8 cellular contexts compared by ENCODE assay signal in genomic region chr2:131154071-131154531, GRCh38. TPM values are rescaled to one million over a fixed set of nuclear protein-coding genes. Genes with fewer than 3 reads are reported as not detected.
DNase-seq lines count a peak whose midpoint lies in the region; ATAC-seq and TF ChIP-seq lines count a peak whose summit lies in the region.

No MANE protein-coding gene starts in this region.

- no peak overlapping the region for H3K4me2 ChIP-seq in hepatocyte

- H3K27ac Mint-ChIP-seq in T-helper 17 cell: no peak overlapping the region

- TF ChIP-seq CTCF in hepatocyte (IDR thresholded peaks at IDR 0.05; ENCODE audit: poor library complexity): peak; percentile 96

- H3K27me3 Mint-ChIP-seq in T-helper 17 cell: no peaks in the 10 kb centered on the region

- no peak overlapping the region for H2AFZ ChIP-seq in hepatocyte

- 41% methylated on average over 10 of the region's 10 CpGs for WGBS in hepatocyte (ENCODE audit: low lambda C conversion rate, missing lambda C conversion rate)

- no peaks in the 10 kb centered on the region for H3K9me2 ChIP-seq in hepatocyte (replicated peaks; ENCODE audit: insufficient read depth)

- intact Hi-C loops in Right ventricle myocardium inferior (cut with DNase I): loop anchor here (5.0 to 10.0 kb wide), 2 partner anchors 183 to 991 kb away; no protein-coding TSS in a partner anchor
- intact Hi-C loops in cardiac septum (cut with DNase I): loop anchor here (5.0 kb wide), 1 partner anchor 993 kb away; no protein-coding TSS in a partner anchor

- H3K4me3 ChIP-seq in hepatocyte: no peak overlapping the region

- peak overlapping the region; percentile 39 for H3K4me3 Mint-ChIP-seq in T-helper 17 cell

- peaks cover 16% of the 10 kb centered on the region for H3K4me1 Mint-ChIP-seq in T-helper 17 cell

- ATAC-seq in Right ventricle myocardium inferior (peak; percentile 87), HG02763 (IDR thresholded peaks at IDR 0.05; ENCODE audit: unreplicated experiment) (peak; percentile 87), T-helper 17 cell (peak; percentile 85)

- no peaks in the 10 kb centered on the region for H4K20me1 ChIP-seq in hepatocyte (ENCODE audit: insufficient read depth, poor library complexity, severe bottlenecking)

- H3K4me1 ChIP-seq in hepatocyte (ENCODE audit: insufficient read depth): no peaks in the 10 kb centered on the region

- no peaks in the 10 kb centered on the region for H3K27me3 ChIP-seq in hepatocyte

- DNase-seq in Right ventricle myocardium inferior (ENCODE audit: missing footprints) (peak; percentile 75), cardiac septum (ENCODE audit: low spot score) (no peak), NCI-H1105 (lab: John Stamatoyannopoulos, UW) (peak; percentile 48), T-helper 17 cell (peak; percentile 43 to 49 (median 45)), amniotic epithelial cell (ENCODE audit: low read depth) (peak; percentile 46), hepatocyte (ENCODE audit: low spot score) (peak; percentile 91)
- peak; percentile 76 for DNase-seq in stimulated activated CD4-positive, alpha-beta T cell treated with anti-CD3 and anti-CD28 coated beads, Interleukin-12 subunit alpha, Interleukin-12 subunit beta, amount 100 ng/mL, for 24 hours (ENCODE audit: low read depth in 2 of 2)

- H3K36me3 ChIP-seq in hepatocyte (replicated peaks; ENCODE audit: insufficient read depth, low read depth): no peaks in the 10 kb centered on the region

- no peaks in the 10 kb centered on the region for H3K79me2 ChIP-seq in hepatocyte

- no peak overlapping the region for H3K27ac ChIP-seq in hepatocyte

- H3K36me3 Mint-ChIP-seq in T-helper 17 cell (ENCODE audit: low read depth): no peaks in the 10 kb centered on the region

- H3K9me3 ChIP-seq in T-helper 17 cell (ENCODE audit: control insufficient read depth, low read length, poor library complexity, severe bottlenecking): no peaks in the 10 kb centered on the region
- H3K9me3 ChIP-seq in hepatocyte (ENCODE audit: low read depth): no peaks in the 10 kb centered on the region

RNA-seq across cellular contexts. Expression of gene PLEKHB2, which starts 49.0 kb away (rescaled TPM):
- total RNA-seq in Right ventricle myocardium inferior: 30.8 TPM
- total RNA-seq in cardiac septum: 41.3 TPM
- 10 to 100 TPM; 68.1 to 72.6 TPM for total RNA-seq in T-helper 17 cell
- total RNA-seq in hepatocyte: 90.4 and 105 TPM in 2 replicates
- 45.9 and 54.0 TPM in 2 replicates for polyA plus RNA-seq in hepatocyte

RNA-seq across cellular contexts. Expression of gene POTEE, which starts 55.2 kb away (rescaled TPM):
- total RNA-seq in Right ventricle myocardium inferior (not detected), cardiac septum (not detected), T-helper 17 cell (under 1 TPM in 1 of 2 donors, not detected in 1; 0.34 TPM), hepatocyte (6.9 and 9.6 TPM in 2 replicates)
- polyA plus RNA-seq in hepatocyte: 2.5 and 2.9 TPM in 2 replicates
